ENCODE assay signal across 12 cellular contexts in the genomic region with DNA sequence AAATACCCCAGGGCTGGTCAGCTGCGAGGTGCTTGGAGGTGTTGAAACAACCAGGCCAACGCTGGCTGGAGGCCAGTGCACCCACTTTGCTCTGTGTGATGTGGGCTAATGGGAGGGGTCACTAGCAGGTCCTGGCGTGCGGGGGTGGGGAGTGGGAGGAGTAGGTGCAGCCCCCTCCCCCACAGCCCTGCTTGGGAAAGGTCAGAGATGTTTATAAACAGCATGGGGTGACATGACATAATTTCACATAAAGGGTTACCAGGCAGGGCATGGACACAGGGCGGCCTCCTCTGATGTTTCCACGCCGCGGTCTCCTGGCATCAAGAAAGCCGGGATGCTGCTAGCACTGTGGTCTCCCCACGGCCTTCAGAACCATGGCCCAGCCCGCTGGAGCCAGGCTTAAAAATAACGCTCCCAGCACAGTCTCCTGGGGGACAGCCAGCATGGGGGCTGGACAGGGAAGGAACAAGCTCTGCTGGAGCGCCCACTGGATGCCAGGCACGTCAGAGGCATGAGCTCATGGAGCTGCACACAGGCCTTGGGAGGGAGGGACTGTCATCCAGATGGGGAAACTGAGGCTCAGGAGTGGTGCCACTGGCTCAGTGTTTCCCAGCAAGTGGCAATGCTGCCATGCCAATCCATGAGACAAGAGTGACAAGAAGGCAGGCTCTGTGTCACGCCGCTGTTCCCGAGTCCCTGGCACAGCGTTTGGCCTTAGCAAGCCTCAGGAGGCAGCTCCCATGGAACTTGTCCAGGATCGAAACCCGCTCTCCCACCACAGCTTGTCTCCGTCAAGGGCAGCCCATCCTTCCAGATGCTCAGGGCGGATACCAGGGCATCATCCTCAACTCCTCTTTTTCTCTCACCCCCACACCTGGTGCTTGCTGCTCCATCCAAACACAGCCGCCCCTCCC.
A peak's percentile ranks its signal among the peaks of the same experiment; 100 is the strongest.
DNase-seq lines count a peak whose midpoint lies in the region; ATAC-seq, FAIRE-seq and TF ChIP-seq lines count a peak whose summit lies in the region.
"Had no signal": no experiment of that assay in that cellular context is flagged by ENCODE, and none has a peak within 500 bp of the region (broad histone marks: within the 10 kb centered on the region; RNA-seq: fewer than 3 reads in every experiment).

No MANE protein-coding gene starts in this region.

- no peaks in the 10 kb centered on the region for H3K9me3 Mint-ChIP-seq in astrocyte (ENCODE audit: unreplicated experiment)
- H3K9me3 Mint-ChIP-seq: mesothelial cell of epicardium; stimulated activated naive CD8-positive, alpha-beta T cell treated with anti-CD3 and anti-CD28 coated beads, Interleukin-15, Interleukin-2, amounts not matched to agents 100 ng/mL and 50 ng/mL, for 24 hours had no signal

- TF ChIP-seq CTCF in astrocyte (IDR thresholded peaks at IDR 0.05; ENCODE audit: insufficient read depth, low read depth, low read length) (no peak), prostate gland (IDR thresholded peaks at IDR 0.05) (no peak)

- H2AFZ ChIP-seq in astrocyte (ENCODE audit: low read depth, low read length), result no peak overlapping the region

- H3K36me3 Mint-ChIP-seq in astrocyte (ENCODE audit: low read depth, unreplicated experiment), result no peaks in the 10 kb centered on the region
- H3K36me3 Mint-ChIP-seq: mesothelial cell of epicardium had no signal

- TF ChIP-seq POLR2A in prostate gland (IDR thresholded peaks at IDR 0.05), result no peak

- H3K4me3 Mint-ChIP-seq in astrocyte (ENCODE audit: unreplicated experiment), result no peak overlapping the region
- H3K4me3 Mint-ChIP-seq: mesothelial cell of epicardium; stimulated activated naive CD8-positive, alpha-beta T cell treated with anti-CD3 and anti-CD28 coated beads, Interleukin-15, Interleukin-2, amounts not matched to agents 100 ng/mL and 50 ng/mL, for 24 hours had no signal

- H3K4me3 ChIP-seq in astrocyte (ENCODE audit: insufficient read depth, low read depth, low read length) (no peak overlapping the region), prostate gland (no peak overlapping the region)

- intact Hi-C loops in left ventricle myocardium superior (cut with micrococcal nuclease), result no loop called here
- intact Hi-C loops in prostate gland (cut with DNase I), result loop anchor here (5.0 kb wide), 2 partner anchors 63 to 207 kb away; a partner anchor contains a TSS

- peaks cover 7% of the 10 kb centered on the region for H3K4me1 Mint-ChIP-seq in astrocyte (ENCODE audit: low read depth, unreplicated experiment)

- H3K36me3 ChIP-seq in astrocyte (ENCODE audit: insufficient read depth, low read length), result no peaks in the 10 kb centered on the region
- H3K36me3 ChIP-seq in prostate gland, result no peaks in the 10 kb centered on the region

- H3K4me2 ChIP-seq in astrocyte (ENCODE audit: low read length), result no peak overlapping the region

- no peak overlapping the region for H3K27ac Mint-ChIP-seq in astrocyte (ENCODE audit: unreplicated experiment)
- H3K27ac Mint-ChIP-seq: mesothelial cell of epicardium; stimulated activated naive CD8-positive, alpha-beta T cell treated with anti-CD3 and anti-CD28 coated beads, Interleukin-15, Interleukin-2, amounts not matched to agents 100 ng/mL and 50 ng/mL, for 24 hours had no signal

- H3K27ac ChIP-seq in astrocyte (ENCODE audit: low read depth, low read length) (no peak overlapping the region), prostate gland (peak overlapping the region; percentile 25 to 54)

- H3K27me3 Mint-ChIP-seq in astrocyte (ENCODE audit: low read depth, unreplicated experiment), result peaks cover 46% of the 10 kb centered on the region
- H3K27me3 Mint-ChIP-seq: stimulated activated naive CD8-positive, alpha-beta T cell treated with anti-CD3 and anti-CD28 coated beads, Interleukin-15, Interleukin-2, amounts not matched to agents 100 ng/mL and 50 ng/mL, for 24 hours had no signal

- H3K9me3 ChIP-seq in astrocyte (ENCODE audit: insufficient read depth, low read depth, low read length) (no peaks in the 10 kb centered on the region), prostate gland (no peaks in the 10 kb centered on the region)

- peaks cover 4% of the 10 kb centered on the region for H3K27me3 ChIP-seq in astrocyte (ENCODE audit: insufficient read depth, low read length)
- no peaks in the 10 kb centered on the region for H3K27me3 ChIP-seq in prostate gland (replicated peaks; ENCODE audit: insufficient read depth)

- no peaks in the 10 kb centered on the region for H4K20me1 ChIP-seq in astrocyte (ENCODE audit: insufficient read depth, low read length)

- H3K4me1 ChIP-seq in astrocyte (ENCODE audit: insufficient read depth, low read length) (peaks cover 7% of the 10 kb centered on the region), prostate gland (replicated peaks) (peaks cover 8% of the 10 kb centered on the region)

- ATAC-seq in left ventricle myocardium superior (peak; percentile 80), GM19035 (IDR thresholded peaks at IDR 0.05; ENCODE audit: unreplicated experiment) (no peak), HG03565 (IDR thresholded peaks at IDR 0.05; ENCODE audit: unreplicated experiment) (no peak)

- no peak for FAIRE-seq in astrocyte (lab: Jason Lieb, UNC)

- H3K79me2 ChIP-seq in astrocyte (ENCODE audit: insufficient read depth, low read length), result no peaks in the 10 kb centered on the region

- H3K9ac ChIP-seq in astrocyte (ENCODE audit: low read length), result no peak overlapping the region

- 49% methylated on average over 23 of the region's 23 CpGs for WGBS in prostate gland

- DNase-seq in AG08396 (ENCODE audit: low spot score), result peak; percentile 33
- DNase-seq in astrocyte (ENCODE audit: low read depth), result peak; percentile 42
- DNase-seq in left ventricle myocardium superior, result peak; percentile 92
- DNase-seq in prostate gland (ENCODE audit: low spot score), result no peak
- DNase-seq in activated CD4-positive, alpha-beta T cell treated with anti-CD3 and anti-CD28 coated beads, Interleukin-2, amount 50 U/mL, for 4 hours, result no peak
- no peak for DNase-seq in amniotic stem cell (lab: John Stamatoyannopoulos, UW)
- DNase-seq: NCI-H524; stimulated activated CD4-positive, alpha-beta T cell treated with anti-CD3 and anti-CD28 coated beads, Interleukin-1b, Interleukin-23, amount 100 ng/mL, for 48 hours had no signal

Comparison
In these comparisons a context has a peak if more than half of its experiments do, and no peak if none do; other contexts are left out.
1. DNase-seq: peak in AG08396 (single experiment), astrocyte (single experiment) and left ventricle myocardium superior (single experiment); none in prostate gland (single experiment), activated CD4-positive, alpha-beta T cell treated with anti-CD3 and anti-CD28 coated beads, Interleukin-2, amount 50 U/mL, for 4 hours (0 of 2) and amniotic stem cell (single experiment).